20 cellular contexts compared by ENCODE assay signal in genomic region chr12:132330549-132330881, GRCh38. TPM values are rescaled to one million over a fixed set of nuclear protein-coding genes. Genes with fewer than 3 reads are reported as not detected.
"Had no signal": no experiment of that assay in that cellular context is flagged by ENCODE, and none has a peak within 500 bp of the region (broad histone marks: within the 10 kb centered on the region; RNA-seq: fewer than 3 reads in every experiment).

No MANE protein-coding gene starts in this region.

- H3K4me3 Mint-ChIP-seq: activated naive CD4-positive, alpha-beta T cell treated with anti-CD3 and anti-CD28 coated beads for 36 hours; immature natural killer cell; stimulated activated naive B cell treated with anti-CD40 and anti-IgM and Interleukin-4, amounts not matched to agents 10 μg/mL and 1 μg/mL and 100 μg/mL, for 72 hours had no signal

- H3K4me3 ChIP-seq: coronary artery, lower lobe of right lung, tibial artery, vagina had no signal

- H3K9me3 ChIP-seq: lower lobe of right lung, tibial artery, vagina had no signal

- ATAC-seq: lower lobe of right lung; stimulated activated naive B cell treated with anti-CD40 and anti-IgM and Interleukin-4, amounts not matched to agents 10 μg/mL and 1 μg/mL and 100 μg/mL, for 72 hours had no signal

- H3K27me3 ChIP-seq: vagina had no signal

- H3K36me3 Mint-ChIP-seq: stimulated activated naive B cell treated with anti-CD40 and anti-IgM and Interleukin-4, amounts not matched to agents 10 μg/mL and 1 μg/mL and 100 μg/mL, for 72 hours had no signal

- DNase-seq: activated CD4-positive, alpha-beta T cell treated with anti-CD3 and anti-CD28 coated beads, Interleukin-2, amount 50 U/mL, for 48 hours; activated CD4-positive, CD25-positive, alpha-beta regulatory T cell treated with anti-CD3 and anti-CD28 coated beads, Interleukin-2, amount 50 U/mL, for 72 hours; activated naive CD4-positive, alpha-beta T cell treated with anti-CD3 and anti-CD28 coated beads for 36 hours; central memory CD4-positive, alpha-beta T cell; effector CD4-positive, alpha-beta T cell; foreskin melanocyte; head of caudate nucleus; immature natural killer cell; lower lobe of right lung; nucleus accumbens; posterior cingulate gyrus; stimulated activated CD4-positive, alpha-beta T cell treated with anti-CD3 and anti-CD28 coated beads, Interleukin-2, amount 100 ng/mL, for 48 hours; stimulated activated naive B cell treated with anti-CD40 and anti-IgM and Interleukin-4, amounts not matched to agents 10 μg/mL and 1 μg/mL and 100 μg/mL, for 72 hours; T-helper 1 cell; T1000; tibial artery had no signal

- H3K27ac Mint-ChIP-seq: activated naive CD4-positive, alpha-beta T cell treated with anti-CD3 and anti-CD28 coated beads for 36 hours; activated T-helper 2 cell treated with anti-CD3 and anti-CD28 coated beads, Interferon-gamma antibody, Interleukin-2, Interleukin-4, amounts not matched to agents 10 μg/mL and 5 μg/mL and 100 μg/mL, durations not matched to agents 14 hours and 24 hours and 36 hours; immature natural killer cell; stimulated activated naive B cell treated with anti-CD40 and anti-IgM and Interleukin-4, amounts not matched to agents 10 μg/mL and 1 μg/mL and 100 μg/mL, for 72 hours had no signal

- H3K27ac ChIP-seq: coronary artery, lower lobe of right lung, tibial artery, vagina had no signal

RNA-seq across cellular contexts. Expression of gene GALNT9, which starts 1.1 kb away (rescaled TPM):
- total RNA-seq: activated T-helper 2 cell treated with anti-CD3 and anti-CD28 coated beads, Interferon-gamma antibody, Interleukin-2, Interleukin-4, amounts not matched to agents 10 μg/mL and 5 μg/mL and 100 μg/mL, durations not matched to agents 14 hours and 24 hours and 36 hours; lower lobe of right lung; subcutaneous adipose tissue had no signal
- polyA plus RNA-seq: immature natural killer cell had no signal
